ENCODE assay signal across 15 cellular contexts in genomic region chr7:39130304-39130703, GRCh38.
A peak's percentile ranks its signal among the peaks of the same experiment; 100 is the strongest.
DNase-seq lines count a peak whose midpoint lies in the region; ATAC-seq, FAIRE-seq and TF ChIP-seq lines count a peak whose summit lies in the region.
"Had no signal": no experiment of that assay in that cellular context is flagged by ENCODE, and none has a peak within 500 bp of the region (broad histone marks: within the 10 kb centered on the region; RNA-seq: fewer than 3 reads in every experiment).

No MANE protein-coding gene starts in this region.

- H3K27me3 ChIP-seq in ACC112 (ENCODE audit: insufficient read depth, low read length) = peaks cover 31% of the 10 kb centered on the region
- peaks cover 37% of the 10 kb centered on the region for H3K27me3 ChIP-seq in left ventricle myocardium inferior (ENCODE audit: low read depth)
- H3K27me3 ChIP-seq: BLaER1, ovary had no signal

- DNase-seq in COLO668 (lab: John Stamatoyannopoulos, UW; ENCODE audit: unreplicated experiment) = peak; percentile 25
- DNase-seq in NCI-H748 (lab: John Stamatoyannopoulos, UW; ENCODE audit: unreplicated experiment) = peak; percentile 75
- DNase-seq in substantia nigra (lab: John Stamatoyannopoulos, UW) = no peak
- no peak for DNase-seq in left ventricle myocardium inferior
- DNase-seq: adrenal gland; EL; islet precursor cell; ovary; stimulated activated naive CD4-positive, alpha-beta T cell had no signal

- H3K4me3 ChIP-seq in ACC112 (ENCODE audit: low read depth, low read length) (peak overlapping the region; percentile 48), left ventricle myocardium inferior (no peak overlapping the region)
- H3K4me3 ChIP-seq: adrenal gland, BLaER1, HAP-1, ovary had no signal

- peak; percentile 75 for FAIRE-seq in islet of Langerhans (lab: Jason Lieb, UNC)

- ATAC-seq in GM18519 (IDR thresholded peaks at IDR 0.05; ENCODE audit: low FRiP score, unreplicated experiment) = no peak

- H3K4me1 ChIP-seq in ACC112 (ENCODE audit: control insufficient read depth, insufficient read depth, low read length, unreplicated experiment) (no peaks in the 10 kb centered on the region), left ventricle myocardium inferior (no peaks in the 10 kb centered on the region)
- H3K4me1 ChIP-seq: adrenal gland, BLaER1 had no signal

- no peaks in the 10 kb centered on the region for H3K79me2 ChIP-seq in ACC112 (ENCODE audit: control insufficient read depth, insufficient read depth, low read length, unreplicated experiment)

- H3K27ac ChIP-seq in ACC112 (ENCODE audit: low read depth, low read length) (no peak overlapping the region), substantia nigra (ENCODE audit: low read depth, low read length, poor library complexity, severe bottlenecking) (no peak overlapping the region), left ventricle myocardium inferior (replicated peaks) (no peak overlapping the region)
- H3K27ac ChIP-seq: adrenal gland, BLaER1, ovary, skin epidermis had no signal

- no peak for TF ChIP-seq CTCF in left ventricle myocardium inferior (IDR thresholded peaks at IDR 0.05; ENCODE audit: borderline replicate concordance)

- no peak overlapping the region for H2AFZ ChIP-seq in ACC112 (ENCODE audit: low read length, unreplicated experiment)

- H3K36me3 ChIP-seq in ACC112 (ENCODE audit: insufficient read depth, low read length) (no peaks in the 10 kb centered on the region), left ventricle myocardium inferior (no peaks in the 10 kb centered on the region)
- H3K36me3 ChIP-seq: adrenal gland, BLaER1, HAP-1, ovary had no signal

- intact Hi-C loops in left ventricle myocardium inferior (cut with micrococcal nuclease) = no loop called here

- no peaks in the 10 kb centered on the region for H3K9me3 ChIP-seq in left ventricle myocardium inferior (replicated peaks)
- H3K9me3 ChIP-seq: adrenal gland, BLaER1, HAP-1, ovary had no signal

Comparison
In these comparisons a context has a peak if more than half of its experiments do, and no peak if none do; other contexts are left out.
1. DNase-seq: peak in COLO668 (single experiment) and NCI-H748 (single experiment); none in substantia nigra (0 of 49) and left ventricle myocardium inferior (single experiment).